ENCODE assay signal across 6 cellular contexts in genomic region chr13:66003558-66003957, GRCh38.
"Had no signal": no experiment of that assay in that cellular context is flagged by ENCODE, and none has a peak within 500 bp of the region (broad histone marks: within the 10 kb centered on the region; RNA-seq: fewer than 3 reads in every experiment).

No MANE protein-coding gene starts in this region.

- ATAC-seq: HCT116, HepG2 had no signal

- DNase-seq: GM23248, GOT3, H7, HFFc6 had no signal
